ENCODE assay signal across 10 cellular contexts in the genomic region with DNA sequence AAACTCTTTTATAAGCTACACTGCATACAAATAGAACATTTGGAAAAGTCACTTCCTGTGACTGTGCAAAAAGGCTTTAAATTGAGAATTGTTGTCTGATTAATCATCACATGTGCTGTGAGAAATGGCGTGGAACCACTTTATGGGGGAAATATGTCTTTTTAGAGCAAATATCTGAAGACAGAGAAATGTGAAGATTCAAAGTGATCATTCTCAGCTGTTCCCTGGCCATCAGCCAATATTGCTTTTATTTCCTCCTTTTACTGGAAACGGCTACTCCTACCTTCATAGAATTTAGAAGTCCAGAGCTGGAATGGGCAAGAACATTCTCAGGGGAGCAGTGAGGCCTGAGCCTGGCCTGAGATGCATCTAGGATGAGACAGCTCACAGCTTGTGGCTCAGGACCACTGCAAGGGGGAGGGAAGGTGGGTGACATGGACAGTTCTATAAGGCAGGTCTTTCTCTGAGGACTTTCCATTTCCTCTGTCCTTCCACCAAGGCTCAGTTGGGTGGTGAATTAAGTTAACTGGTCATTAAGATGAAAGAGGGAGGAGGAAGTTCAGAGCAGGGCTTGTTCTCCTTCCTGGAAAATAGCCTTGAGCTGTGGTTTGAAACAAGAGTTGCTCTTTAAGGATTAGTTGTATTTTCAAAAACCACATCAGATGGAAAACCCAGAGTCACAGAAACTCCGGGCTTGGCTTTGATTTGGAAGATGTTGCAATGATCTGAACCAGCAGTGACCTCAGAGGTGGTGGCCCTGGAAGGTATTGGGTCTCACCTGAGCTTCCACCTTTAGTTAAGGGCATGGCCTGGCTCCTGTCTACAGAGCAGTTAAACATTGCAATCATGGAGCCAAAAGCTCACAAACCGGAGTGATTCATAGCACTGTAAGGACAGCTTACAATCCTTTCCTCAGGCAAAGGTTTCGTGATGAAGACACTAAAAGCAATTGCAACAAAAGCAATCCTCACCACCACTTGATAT.
DNase-seq lines count a peak whose midpoint lies in the region; ATAC-seq, FAIRE-seq and TF ChIP-seq lines count a peak whose summit lies in the region.
"Had no signal": no experiment of that assay in that cellular context is flagged by ENCODE, and none has a peak within 500 bp of the region (broad histone marks: within the 10 kb centered on the region; RNA-seq: fewer than 3 reads in every experiment).

No MANE protein-coding gene starts in this region.

- H3K27ac Mint-ChIP-seq in T-helper 17 cell: no peak overlapping the region
- H3K27ac Mint-ChIP-seq: activated naive CD4-positive, alpha-beta T cell treated with anti-CD3 and anti-CD28 coated beads, Interleukin-2, amount 10 ng/mL, durations not matched to agents 7 days and 5 days had no signal

- H3K27me3 Mint-ChIP-seq in T-helper 17 cell: peaks cover 25% of the 10 kb centered on the region

- TF ChIP-seq CTCF in adrenal gland (IDR thresholded peaks at IDR 0.05): no peak

- TF ChIP-seq POLR2A in adrenal gland (IDR thresholded peaks at IDR 0.05): no peak

- H3K4me3 ChIP-seq in adrenal gland: no peak overlapping the region
- no peak overlapping the region for H3K4me3 ChIP-seq in right cardiac atrium (ENCODE audit: low read length)

- H3K36me3 Mint-ChIP-seq in T-helper 17 cell (ENCODE audit: low read depth): no peaks in the 10 kb centered on the region
- H3K36me3 Mint-ChIP-seq: activated naive CD4-positive, alpha-beta T cell treated with anti-CD3 and anti-CD28 coated beads, Interleukin-2, amount 10 ng/mL, durations not matched to agents 7 days and 5 days had no signal

- no peaks in the 10 kb centered on the region for H3K27me3 ChIP-seq in adrenal gland
- H3K27me3 ChIP-seq in right cardiac atrium (ENCODE audit: control insufficient read depth, insufficient read depth): no peaks in the 10 kb centered on the region

- 57 to 66% (median 61%) methylated on average over 5 of the region's 5 CpGs for WGBS in adrenal gland, 4 donors
- WGBS in right cardiac atrium: 65% methylated on average over 5 of the region's 5 CpGs

- H3K4me1 ChIP-seq in adrenal gland (replicated peaks in 1 of 2) (peaks cover 5 to 23% of the 10 kb centered on the region in 2 donors), right cardiac atrium (ENCODE audit: control insufficient read depth, insufficient read depth, low read length) (peaks cover 2% of the 10 kb centered on the region)

- no peak overlapping the region for H3K4me3 Mint-ChIP-seq in T-helper 17 cell
- H3K4me3 Mint-ChIP-seq: activated naive CD4-positive, alpha-beta T cell treated with anti-CD3 and anti-CD28 coated beads, Interleukin-2, amount 10 ng/mL, durations not matched to agents 7 days and 5 days had no signal

- POLR2A ChIA-PET in HEK293T (lab: Yijun Ruan, JAX): no interaction called here

- no peak for FAIRE-seq in HTR-8/SVneo (lab: Jason Lieb, UNC)

- H3K9me3 ChIP-seq in adrenal gland (replicated peaks in 1 of 3) (no peaks in the 10 kb centered on the region), right cardiac atrium (ENCODE audit: control insufficient read depth, low read length) (no peaks in the 10 kb centered on the region), T-helper 17 cell (ENCODE audit: control insufficient read depth, low read length, poor library complexity, severe bottlenecking) (no peaks in the 10 kb centered on the region)

- intact Hi-C loops in adrenal gland (cut with DNase I): no loop called here
- intact Hi-C loops in right cardiac atrium (cut with DNase I): no loop called here
- intact Hi-C loops in left colon (cut with DNase I, micrococcal nuclease): no loop called here

- peak overlapping the region in 4 of 5 donors; percentile 6 to 81 (median 50) for H3K27ac ChIP-seq in adrenal gland
- H3K27ac ChIP-seq in right cardiac atrium (ENCODE audit: low read length): peak overlapping the region; percentile 45
- H3K27ac ChIP-seq in temporal lobe (ENCODE audit: low read depth, low read length): peak overlapping the region; percentile 83

- H3K4me1 Mint-ChIP-seq in T-helper 17 cell: no peaks in the 10 kb centered on the region

- H3K36me3 ChIP-seq in adrenal gland (replicated peaks in 1 of 2): no peaks in the 10 kb centered on the region

- CTCF ChIA-PET in HEK293T (lab: Yijun Ruan, JAX): no interaction called here

- peak in 1 of 2 donors; percentile 4 for ATAC-seq in right cardiac atrium
- no peak for ATAC-seq in T-helper 17 cell
- ATAC-seq in HG03342 (IDR thresholded peaks at IDR 0.05; ENCODE audit: unreplicated experiment): no peak
- ATAC-seq in left colon: no peak

- peak; percentile 39 for DNase-seq in HTR-8/SVneo (ENCODE audit: insufficient read length, low spot score)
- peak in 1 of 7 donors; percentile 49 for DNase-seq in adrenal gland
- DNase-seq in right cardiac atrium: no peak
- no peak for DNase-seq in HEK293T (ENCODE audit: extremely low spot score)
- no peak for DNase-seq in T-helper 17 cell
- DNase-seq in left colon: no peak
- DNase-seq: activated naive CD4-positive, alpha-beta T cell treated with anti-CD3 and anti-CD28 coated beads, Interleukin-2, amount 10 ng/mL, durations not matched to agents 7 days and 5 days; NCI-H2107 had no signal

TF ChIP-seq in HEK293T, 16 proteins besides CTCF, POLR2A, EP300 and RAD21:
- TF ChIP-seq SP1 (IDR thresholded peaks at IDR 0.05): no peak
- no peak for TF ChIP-seq ARNT (IDR thresholded peaks at IDR 0.05)
- no peak for TF ChIP-seq BHLHE40 (IDR thresholded peaks at IDR 0.05; ENCODE audit: borderline replicate concordance)
- no peak for TF ChIP-seq FOXA1 (IDR thresholded peaks at IDR 0.05)
- TF ChIP-seq FOXK2 (IDR thresholded peaks at IDR 0.05): no peak
- TF ChIP-seq ELF4 (IDR thresholded peaks at IDR 0.05): no peak
- TF ChIP-seq ZNF384 (IDR thresholded peaks at IDR 0.05): no peak
- no peak for TF ChIP-seq FOXM1 (IDR thresholded peaks at IDR 0.05; ENCODE audit: borderline replicate concordance)
- TF ChIP-seq, protein P1, sequence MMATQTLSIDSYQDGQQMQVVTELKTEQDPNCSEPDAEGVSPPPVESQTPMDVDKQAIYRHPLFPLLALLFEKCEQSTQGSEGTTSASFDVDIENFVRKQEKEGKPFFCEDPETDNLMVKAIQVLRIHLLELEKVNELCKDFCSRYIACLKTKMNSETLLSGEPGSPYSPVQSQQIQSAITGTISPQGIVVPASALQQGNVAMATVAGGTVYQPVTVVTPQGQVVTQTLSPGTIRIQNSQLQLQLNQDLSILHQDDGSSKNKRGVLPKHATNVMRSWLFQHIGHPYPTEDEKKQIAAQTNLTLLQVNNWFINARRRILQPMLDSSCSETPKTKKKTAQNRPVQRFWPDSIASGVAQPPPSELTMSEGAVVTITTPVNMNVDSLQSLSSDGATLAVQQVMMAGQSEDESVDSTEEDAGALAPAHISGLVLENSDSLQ (IDR thresholded peaks at IDR 0.05): no peak
- TF ChIP-seq HDGF (IDR thresholded peaks at IDR 0.05; ENCODE audit: borderline replicate concordance): no peak
- no peak for TF ChIP-seq NFRKB (IDR thresholded peaks at IDR 0.05)
- TF ChIP-seq CTBP1 (IDR thresholded peaks at IDR 0.05; ENCODE audit: borderline replicate concordance): no peak
- no peak for TF ChIP-seq LEF1 (IDR thresholded peaks at IDR 0.05; ENCODE audit: borderline replicate concordance)
